Comparison of ENCODE assay signal across 1 cellular context in the genomic region with DNA sequence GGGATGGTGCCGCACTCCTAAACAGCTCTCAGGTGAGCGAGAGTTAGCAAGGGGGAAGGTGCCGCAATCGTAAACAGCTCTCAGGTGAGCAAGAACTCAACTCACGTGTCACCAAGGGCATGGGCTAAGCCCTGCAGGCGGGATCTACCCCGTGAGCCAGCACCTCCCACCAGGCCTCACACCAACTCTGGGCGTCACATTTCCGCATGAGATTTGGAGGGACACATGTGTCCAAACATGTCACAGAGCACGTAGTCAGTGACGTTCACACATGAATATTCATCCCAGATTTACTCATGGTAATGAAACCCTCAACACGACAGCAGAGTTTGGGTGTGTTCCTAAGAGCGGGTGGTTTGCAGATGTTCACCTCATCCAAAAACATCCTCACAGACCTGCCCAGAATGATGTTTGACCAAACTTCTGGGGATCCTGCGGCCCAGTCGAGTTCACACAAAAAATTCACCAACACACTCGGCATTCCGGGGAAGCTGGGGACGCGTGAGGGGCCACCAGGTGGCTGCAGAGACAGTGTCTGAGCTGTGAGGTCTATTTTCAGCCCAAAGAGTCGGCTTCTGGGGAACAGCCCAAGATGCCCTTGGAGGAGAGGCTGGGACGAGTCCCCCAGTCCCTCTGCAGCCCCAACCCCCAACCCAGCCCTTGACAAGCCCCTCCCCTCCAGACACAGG.
A peak's percentile ranks its signal among the peaks of the same experiment; 100 is the strongest.
TF ChIP-seq lines count a peak whose summit lies in the region.

No MANE protein-coding gene starts in this region.

TF ChIP-seq in H1, 55 proteins besides CTCF, POLR2A, EP300 and RAD21:
- TF ChIP-seq RFX5 (IDR thresholded peaks at IDR 0.05; ENCODE audit: borderline replicate concordance, low read depth, low read length) (no peak), TEAD4 (IDR thresholded peaks at IDR 0.05; ENCODE audit: low read depth, low read length) (0 out of 2 replicates have a peak, but pooled peaks have one; percentile 19)
TF ChIP-seq in H1: peak in this region for 1.
